ENCODE assay signal across 24 cellular contexts in the genomic region with DNA sequence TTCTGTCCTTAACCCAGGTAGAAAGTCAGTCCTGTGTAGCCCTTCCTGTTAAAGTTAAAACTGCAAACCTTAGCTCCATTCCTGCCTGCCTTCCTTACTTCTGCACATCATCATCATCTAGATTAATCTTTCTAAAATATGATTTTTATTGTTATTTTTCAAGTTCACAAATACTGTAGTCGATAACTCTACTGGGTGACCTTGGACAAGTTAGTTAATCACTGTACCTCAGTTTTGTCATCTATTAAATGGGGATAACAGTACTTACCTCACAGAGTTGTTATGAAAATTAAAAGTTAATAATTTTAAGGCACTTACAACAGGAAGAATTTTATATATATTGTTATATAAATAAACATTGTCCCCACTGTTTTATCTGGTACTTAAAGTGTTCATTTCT. TPM values are rescaled to one million over a fixed set of nuclear protein-coding genes. Genes with fewer than 3 reads are reported as not detected.
A peak's percentile ranks its signal among the peaks of the same experiment; 100 is the strongest.
DNase-seq lines count a peak whose midpoint lies in the region; ATAC-seq and TF ChIP-seq lines count a peak whose summit lies in the region.
"Had no signal": no experiment of that assay in that cellular context is flagged by ENCODE, and none has a peak within 500 bp of the region (broad histone marks: within the 10 kb centered on the region; RNA-seq: fewer than 3 reads in every experiment).

No MANE protein-coding gene starts in this region.

- H3K27me3 ChIP-seq in CD4-positive, alpha-beta memory T cell (ENCODE audit: insufficient read depth, low read length), result no peaks in the 10 kb centered on the region
- H3K27me3 ChIP-seq: SJCRH30 had no signal

- peaks cover 34% of the 10 kb centered on the region for H3K4me1 ChIP-seq in CD4-positive, alpha-beta memory T cell (ENCODE audit: insufficient read depth, low read length)

- H3K4me1 Mint-ChIP-seq in activated naive CD4-positive, alpha-beta T cell treated with anti-CD3 and anti-CD28 coated beads, Interleukin-2, amount 50 U/mL, for 24 hours, result peaks cover 59% of the 10 kb centered on the region
- H3K4me1 Mint-ChIP-seq in CD4-positive, alpha-beta memory T cell, result peaks cover 20 to 57% (median 30%) of the 10 kb centered on the region in 4 donors
- H3K4me1 Mint-ChIP-seq in activated T-helper 17 cell treated with anti-CD3 and anti-CD28 coated beads, Interleukin-2, amount 50 U/mL, for 72 hours, result peaks cover 16% of the 10 kb centered on the region
- H3K4me1 Mint-ChIP-seq in immature natural killer cell, result peaks cover 22 to 26% of the 10 kb centered on the region in 2 donors

- no peak for ATAC-seq in activated T-helper 17 cell treated with anti-CD3 and anti-CD28 coated beads, Interleukin-2, amount 50 U/mL, for 72 hours (replicated peaks)
- ATAC-seq: GM12878, Panc1 had no signal

- H3K36me3 ChIP-seq in CD4-positive, alpha-beta memory T cell (ENCODE audit: insufficient read depth, low read length), result no peaks in the 10 kb centered on the region
- H3K36me3 ChIP-seq: SJCRH30 had no signal

- no peaks in the 10 kb centered on the region for H3K9me3 ChIP-seq in CD4-positive, alpha-beta memory T cell (ENCODE audit: control insufficient read depth in 1 of 2, low read length in 2 of 2)
- H3K9me3 ChIP-seq: Caco-2, SJCRH30 had no signal

- no peaks in the 10 kb centered on the region for H3K9me3 Mint-ChIP-seq in activated naive CD4-positive, alpha-beta T cell treated with anti-CD3 and anti-CD28 coated beads, Interleukin-2, amount 50 U/mL, for 24 hours
- peaks cover 0 to 2% (median 0%) of the 10 kb centered on the region in 8 donors for H3K9me3 Mint-ChIP-seq in CD4-positive, alpha-beta memory T cell
- no peaks in the 10 kb centered on the region for H3K9me3 Mint-ChIP-seq in activated T-helper 17 cell treated with anti-CD3 and anti-CD28 coated beads, Interleukin-2, amount 50 U/mL, for 72 hours
- H3K9me3 Mint-ChIP-seq in immature natural killer cell, result no peaks in the 10 kb centered on the region

- peaks cover 3% of the 10 kb centered on the region for H3K36me3 Mint-ChIP-seq in activated naive CD4-positive, alpha-beta T cell treated with anti-CD3 and anti-CD28 coated beads, Interleukin-2, amount 50 U/mL, for 24 hours
- H3K36me3 Mint-ChIP-seq in CD4-positive, alpha-beta memory T cell, result peaks cover 5 to 18% of the 10 kb centered on the region in 2 donors
- peaks cover 24% of the 10 kb centered on the region for H3K36me3 Mint-ChIP-seq in activated T-helper 17 cell treated with anti-CD3 and anti-CD28 coated beads, Interleukin-2, amount 50 U/mL, for 72 hours (ENCODE audit: low read depth)
- no peaks in the 10 kb centered on the region for H3K36me3 Mint-ChIP-seq in immature natural killer cell

- POLR2A ChIA-PET in CD4-positive, alpha-beta memory T cell (lab: Charles Lee; ENCODE audit: partially characterized antibody), result interaction anchor here (5.9 kb wide), 1 partner anchor 89 kb away, joined by 134 read pairs; the partner anchor contains the start of gene LBH
- POLR2A ChIA-PET in GM10248 (lab: Yijun Ruan, JAX), result no interaction called here

- no peak overlapping the region for H3K4me3 ChIP-seq in CD4-positive, alpha-beta memory T cell (ENCODE audit: low read length in 2 of 2)
- H3K4me3 ChIP-seq: GM12878, SJCRH30 had no signal

- CTCF ChIA-PET in CD4-positive, alpha-beta memory T cell (lab: Charles Lee; ENCODE audit: partially characterized antibody), result interaction anchor here (1.0 to 9.5 kb wide), 3 partner anchors 19 to 568 kb away, joined by 3 to 95 read pairs (median 3); no protein-coding TSS in a partner anchor
- CTCF ChIA-PET in GM10248 (lab: Yijun Ruan, JAX), result interaction anchor here (2.7 kb wide), 1 partner anchor 567 kb away, joined by 7 read pairs; no protein-coding TSS in a partner anchor

- intact Hi-C loops in CD4-positive, alpha-beta memory T cell (cut with micrococcal nuclease), result loop anchor here (10.0 kb wide), 2 partner anchors 1029 to 1129 kb away; partner anchors contain the start of gene CLIP4

- no peaks in the 10 kb centered on the region for H3K27me3 Mint-ChIP-seq in activated naive CD4-positive, alpha-beta T cell treated with anti-CD3 and anti-CD28 coated beads, Interleukin-2, amount 50 U/mL, for 24 hours
- H3K27me3 Mint-ChIP-seq in CD4-positive, alpha-beta memory T cell, result no peaks in the 10 kb centered on the region
- no peaks in the 10 kb centered on the region for H3K27me3 Mint-ChIP-seq in activated T-helper 17 cell treated with anti-CD3 and anti-CD28 coated beads, Interleukin-2, amount 50 U/mL, for 72 hours
- peaks cover 25 to 28% (median 27%) of the 10 kb centered on the region in 3 donors for H3K27me3 Mint-ChIP-seq in immature natural killer cell (ENCODE audit: low read depth in 3 of 3)

- H3K27ac Mint-ChIP-seq in activated naive CD4-positive, alpha-beta T cell treated with anti-CD3 and anti-CD28 coated beads, Interleukin-2, amount 50 U/mL, for 24 hours, result peak overlapping the region; percentile 6
- peak overlapping the region; percentile 90 to 100 (median 99) for H3K27ac Mint-ChIP-seq in CD4-positive, alpha-beta memory T cell
- H3K27ac Mint-ChIP-seq in activated T-helper 17 cell treated with anti-CD3 and anti-CD28 coated beads, Interleukin-2, amount 50 U/mL, for 72 hours, result peak overlapping the region; percentile 99
- peak overlapping the region in 5 of 6 donors; percentile 92 to 100 (median 100) for H3K27ac Mint-ChIP-seq in immature natural killer cell

- H3K4me3 Mint-ChIP-seq in activated naive CD4-positive, alpha-beta T cell treated with anti-CD3 and anti-CD28 coated beads, Interleukin-2, amount 50 U/mL, for 24 hours, result no peak overlapping the region
- H3K4me3 Mint-ChIP-seq in CD4-positive, alpha-beta memory T cell, result no peak overlapping the region
- H3K4me3 Mint-ChIP-seq in activated T-helper 17 cell treated with anti-CD3 and anti-CD28 coated beads, Interleukin-2, amount 50 U/mL, for 72 hours, result no peak overlapping the region
- H3K4me3 Mint-ChIP-seq in immature natural killer cell, result no peak overlapping the region

- no peak for DNase-seq in activated naive CD4-positive, alpha-beta T cell treated with Interleukin-2 at 50 U/mL for 16 hours
- no peak for DNase-seq in CD4-positive, alpha-beta memory T cell
- DNase-seq in immature natural killer cell, result no peak
- DNase-seq in GM10248 (ENCODE audit: extremely low spot score), result no peak
- no peak for DNase-seq in NCI-H1694 treated with DMSO at 0.1 percent for 48 hours (lab: John Stamatoyannopoulos, UW)
- DNase-seq in NCI-H2196 treated with DMSO at 0.1 percent for 48 hours (lab: John Stamatoyannopoulos, UW; ENCODE audit: unreplicated experiment), result no peak
- DNase-seq: C1 segment of cervical spinal cord; Caco-2; DMS 273 treated with DMSO at 0.1 percent for 48 hours; DMS79 treated with DMSO at 0.1 percent for 48 hours; H7; KG1; NCI-H1092; NCI-H1436 treated with DMSO at 0.1 percent for 48 hours; NCI-H2029 treated with DMSO at 0.1 percent for 48 hours; NCI-H345; NCI-H524; NCI-H774; NK-92 treated with Interleukin-12 subunit alpha and Interleukin-12 subunit beta, amount 100 ng/mL, for 24 hours; SJCRH30 had no signal

- H3K27ac ChIP-seq in CD4-positive, alpha-beta memory T cell (ENCODE audit: low read depth, low read length), result no peak overlapping the region
- H3K27ac ChIP-seq: SJCRH30 had no signal

- TF ChIP-seq CTCF in GM10248 (IDR thresholded peaks at IDR 0.05; ENCODE audit: control extremely low read depth, extremely low read depth, low read depth, missing control alignments), result no peak

RNA-seq across cellular contexts. Expression of gene YPEL5, which starts 2.5 kb away (rescaled TPM):
- total RNA-seq in CD4-positive, alpha-beta memory T cell, result 10 to 100 TPM; 81.5 to 88.4 TPM
- polyA plus RNA-seq in CD4-positive, alpha-beta memory T cell, result 100 to 1,000 TPM; 117 to 240 TPM
- total RNA-seq in activated T-helper 17 cell treated with anti-CD3 and anti-CD28 coated beads, Interleukin-2, amount 50 U/mL, for 72 hours, result 10 to 100 TPM; 27.1 to 55.3 TPM
- polyA plus RNA-seq in immature natural killer cell, result 100 to 1,000 TPM; 110 to 163 (median 141) TPM

Comparison
In these comparisons a context has a peak if more than half of its experiments do, and no peak if none do; other contexts are left out.
1. H3K27ac Mint-ChIP-seq: peak in every context shown above with its lines; median percentile 100 in immature natural killer cell; 99 in CD4-positive, alpha-beta memory T cell; 99 in activated T-helper 17 cell treated with anti-CD3 and anti-CD28 coated beads, Interleukin-2, amount 50 U/mL, for 72 hours; 6 in activated naive CD4-positive, alpha-beta T cell treated with anti-CD3 and anti-CD28 coated beads, Interleukin-2, amount 50 U/mL, for 24 hours.